Comparison of ENCODE assay signal across 17 cellular contexts in genomic region chr22:39789794-39790193, GRCh38.
A peak's percentile ranks its signal among the peaks of the same experiment; 100 is the strongest.
DNase-seq lines count a peak whose midpoint lies in the region; ATAC-seq, FAIRE-seq and TF ChIP-seq lines count a peak whose summit lies in the region.
"Had no signal": no experiment of that assay in that cellular context is flagged by ENCODE, and none has a peak within 500 bp of the region (broad histone marks: within the 10 kb centered on the region; RNA-seq: fewer than 3 reads in every experiment).

No MANE protein-coding gene starts in this region.

- no peak for TF ChIP-seq POLR2A in K562 (conservative IDR thresholded peaks at IDR 0.05)
- no peak for TF ChIP-seq POLR2A in transverse colon (IDR thresholded peaks at IDR 0.05)

- H3K36me3 ChIP-seq in DND-41 (ENCODE audit: insufficient read depth, low read length) (no peaks in the 10 kb centered on the region), K562 (ENCODE audit: control insufficient read depth, insufficient read depth, low read length) (no peaks in the 10 kb centered on the region), transverse colon (no peaks in the 10 kb centered on the region)
- H3K36me3 ChIP-seq: BLaER1 treated with 17β-estradiol and CSF1 and Interleukin-3, amounts not matched to agents 10 nM and 100 nM had no signal

- no peak for TF ChIP-seq EP300 in K562 (IDR thresholded peaks at IDR 0.05; ENCODE audit: low read length)
- TF ChIP-seq EP300 in transverse colon (IDR thresholded peaks at IDR 0.05; ENCODE audit: low read depth) = no peak

- CTCF ChIA-PET in K562 (lab: Yijun Ruan, JAX; ENCODE audit: low intra/inter-chr PET ratio) = no interaction called here

- H3K9ac ChIP-seq in DND-41 (ENCODE audit: low read depth, low read length) = no peak overlapping the region
- H3K9ac ChIP-seq in K562 (ENCODE audit: insufficient read depth in 1 of 2, low read depth in 2 of 2, low read length in 2 of 2) = no peak overlapping the region
- H3K9ac ChIP-seq: BLaER1 treated with 17β-estradiol and CSF1 and Interleukin-3, amounts not matched to agents 10 nM and 100 nM had no signal

- no peaks in the 10 kb centered on the region for H3K27me3 ChIP-seq in DND-41 (ENCODE audit: insufficient read depth, low read length, poor library complexity)
- no peaks in the 10 kb centered on the region for H3K27me3 ChIP-seq in K562 (ENCODE audit: control insufficient read depth in 2 of 2, insufficient read depth in 2 of 2, low read length in 2 of 2)
- H3K27me3 ChIP-seq in transverse colon = no peaks in the 10 kb centered on the region
- H3K27me3 ChIP-seq: BLaER1 treated with 17β-estradiol and CSF1 and Interleukin-3, amounts not matched to agents 10 nM and 100 nM had no signal

- TF ChIP-seq CTCF in DND-41 (IDR thresholded peaks at IDR 0.05; ENCODE audit: borderline replicate concordance, extremely low read depth, low read length, poor library complexity, severe bottlenecking) (no peak), K562 (IDR thresholded peaks at IDR 0.05 in 2 of 3, conservative IDR thresholded peaks at IDR 0.05 in 1 of 3; ENCODE audit: insufficient read depth in 2 of 3, low read depth in 1 of 3, low read length in 3 of 3) (no peak), transverse colon (IDR thresholded peaks at IDR 0.05) (peak in 1 of 5 experiments; percentile 20)

- DNase-seq in DND-41 (peak; percentile 47), K562 (ENCODE audit: extremely low read depth in 1 of 4, low spot score in 3 of 4) (peak in 1 of 4 experiments; percentile 25), left kidney (ENCODE audit: low read depth, low spot score) (peak; percentile 4), transverse colon (peak; percentile 66), NCI-H526 treated with DMSO at 0.1 percent for 48 hours (lab: John Stamatoyannopoulos, UW) (no peak)
- DNase-seq: 8988T; CD8-positive, alpha-beta T cell; DMS 273 treated with DMSO at 0.1 percent for 48 hours; GDM1; GOT3; H7 had no signal

- H3K4me2 ChIP-seq in DND-41 (ENCODE audit: insufficient read depth, low read length) (peak overlapping the region; percentile 17; the same call in 1 of the 2 replicates), K562 (ENCODE audit: insufficient read depth, low read length) (no peak overlapping the region)
- H3K4me2 ChIP-seq: BLaER1 treated with 17β-estradiol and CSF1 and Interleukin-3, amounts not matched to agents 10 nM and 100 nM had no signal

- BruUV-seq in K562 (replicated peaks; lab: Mats Ljungman, UMichigan) = no TSS peak

- ATAC-seq in DND-41 (ENCODE audit: insufficient read depth, low read depth) (peak; percentile 68), K562 (peak; percentile 52; the same call in 1 of the 3 replicates), GM18858 (IDR thresholded peaks at IDR 0.05; ENCODE audit: unreplicated experiment) (no peak), GM19324 (IDR thresholded peaks at IDR 0.05; ENCODE audit: low FRiP score, unreplicated experiment) (no peak)
- ATAC-seq: CD8-positive, alpha-beta T cell; HCT116 had no signal

- POLR2A ChIA-PET in K562 (lab: Yijun Ruan, JAX) = interaction anchor here (0.7 to 1.2 kb wide), 3 partner anchors 16 to 143 kb away, joined by 3 read pairs; no protein-coding TSS in a partner anchor

- H3K4me3 ChIP-seq in DND-41 (ENCODE audit: low read depth in 1 of 2, low read length in 2 of 2) = no peak overlapping the region
- no peak overlapping the region for H3K4me3 ChIP-seq in K562
- H3K4me3 ChIP-seq in transverse colon = no peak overlapping the region
- H3K4me3 ChIP-seq: BLaER1 treated with 17β-estradiol and CSF1 and Interleukin-3, amounts not matched to agents 10 nM and 100 nM had no signal

- no peaks in the 10 kb centered on the region for H3K9me3 ChIP-seq in DND-41 (ENCODE audit: insufficient read depth, low read length, severe bottlenecking)
- no peaks in the 10 kb centered on the region for H3K9me3 ChIP-seq in K562 (replicated peaks; ENCODE audit: control insufficient read depth, insufficient read depth, low read depth, low read length)
- no peaks in the 10 kb centered on the region for H3K9me3 ChIP-seq in transverse colon

- in situ Hi-C loops in K562 (cut with MboI) = no loop called here
- in situ Hi-C loops in transverse colon (cut with MboI; ENCODE audit: low pct_ligation_motif_present in 1 of 4, low pct_unique_long_range_greater_than_20kb in 1 of 4, low sequenced_read_pairs in 3 of 4) = no loop called here

- H3K4me1 ChIP-seq in DND-41 (ENCODE audit: insufficient read depth, low read length) = peaks cover 16% of the 10 kb centered on the region
- H3K4me1 ChIP-seq in K562 (replicated peaks in 1 of 2; ENCODE audit: control insufficient read depth in 2 of 2, insufficient read depth in 2 of 2, low read length in 2 of 2) = peaks cover 0 to 19% of the 10 kb centered on the region in 2 experiments; a peak in 4 of 5 replicates
- peaks cover 0 to 10% (median 3%) of the 10 kb centered on the region in 4 donors for H3K4me1 ChIP-seq in transverse colon
- H3K4me1 ChIP-seq: BLaER1 treated with 17β-estradiol and CSF1 and Interleukin-3, amounts not matched to agents 10 nM and 100 nM had no signal

- no peak for FAIRE-seq in K562 (lab: Jason Lieb, UNC)
- FAIRE-seq: GM12892, GM18507 had no signal

- no peak for TF ChIP-seq RAD21 in K562 (CRISPR knock-in tag; conservative IDR thresholded peaks at IDR 0.05 in 1 of 2, IDR thresholded peaks at IDR 0.05 in 1 of 2)

- H4K20me1 ChIP-seq in DND-41 (ENCODE audit: insufficient read depth, low read length) = no peaks in the 10 kb centered on the region
- H4K20me1 ChIP-seq in K562 (replicated peaks; ENCODE audit: control insufficient read depth, insufficient read depth, low read length) = no peaks in the 10 kb centered on the region
- H4K20me1 ChIP-seq: BLaER1 treated with 17β-estradiol and CSF1 and Interleukin-3, amounts not matched to agents 10 nM and 100 nM had no signal

- 41% methylated on average over 2 of the region's 2 CpGs for WGBS in K562 (ENCODE audit: insufficient coverage, low coverage, missing lambda C conversion rate)
- WGBS in transverse colon (ENCODE audit: low coverage in 1 of 2), 2 donors = 8 to 23% methylated on average over 2 of the region's 2 CpGs

- no peaks in the 10 kb centered on the region for H3K79me2 ChIP-seq in DND-41 (ENCODE audit: insufficient read depth, low read length)
- H3K79me2 ChIP-seq in K562 (ENCODE audit: control insufficient read depth, insufficient read depth, low read length) = no peaks in the 10 kb centered on the region

- H3K27ac ChIP-seq in DND-41 (ENCODE audit: low read length) (peak overlapping the region; percentile 57), K562 (ENCODE audit: extremely low read depth, low read depth, low read length) (no peak overlapping the region), transverse colon (peak overlapping the region; percentile 54 to 67 (median 58))
- H3K27ac ChIP-seq: BLaER1 treated with 17β-estradiol and CSF1 and Interleukin-3, amounts not matched to agents 10 nM and 100 nM had no signal

- intact Hi-C loops in K562 (cut with micrococcal nuclease) (no loop called here), transverse colon (cut with DNase I; ENCODE audit: low total_unique reads) (loop anchor here (10.0 kb wide), 1 partner anchor 525 kb away; no protein-coding TSS in a partner anchor)

- H2AFZ ChIP-seq in DND-41 (ENCODE audit: low read depth, low read length) (peak overlapping the region; percentile 77), K562 (ENCODE audit: low read depth, low read length) (peak overlapping the region; percentile 75)

- H3K9me1 ChIP-seq in K562 (ENCODE audit: control insufficient read depth, insufficient read depth, low read length) = no peaks in the 10 kb centered on the region

TF ChIP-seq in K562, 482 proteins besides CTCF, POLR2A, EP300 and RAD21:
- TF ChIP-seq ZFX (CRISPR knock-in tag; IDR thresholded peaks at IDR 0.05) (no peak), CBX3 (IDR thresholded peaks at IDR 0.05; ENCODE audit: borderline replicate concordance in 1 of 2, low read length in 2 of 2) (no peak), SPI1 (IDR thresholded peaks at IDR 0.05; ENCODE audit: borderline replicate concordance, low read depth, low read length) (0 out of 2 replicates have a peak, but pooled peaks have one; percentile 23), FIP1L1 (IDR thresholded peaks at IDR 0.05; ENCODE audit: low read depth, low read length, poor library complexity, severe bottlenecking) (no peak), NFIC (IDR thresholded peaks at IDR 0.05) (peak; percentile 63), NFRKB (IDR thresholded peaks at IDR 0.05; ENCODE audit: low read depth) (no peak), YY1 (IDR thresholded peaks at IDR 0.05; ENCODE audit: borderline replicate concordance in 1 of 3, control insufficient read depth in 1 of 3, extremely low read depth in 1 of 3, insufficient read depth in 3 of 3, insufficient read length in 1 of 3, insufficient replicate concordance in 2 of 3, low read depth in 1 of 3, low read length in 2 of 3) (peak in 1 of 3 experiments; percentile 35), MTA2 (IDR thresholded peaks at IDR 0.05; ENCODE audit: low read depth) (no peak)

Comparison
In these comparisons a context has a peak if more than half of its experiments do, and no peak if none do; other contexts are left out.
1. ATAC-seq: peak in DND-41 (single experiment) and K562 (single experiment); none in GM18858 (single experiment) and GM19324 (single experiment).